In the genomic region with DNA sequence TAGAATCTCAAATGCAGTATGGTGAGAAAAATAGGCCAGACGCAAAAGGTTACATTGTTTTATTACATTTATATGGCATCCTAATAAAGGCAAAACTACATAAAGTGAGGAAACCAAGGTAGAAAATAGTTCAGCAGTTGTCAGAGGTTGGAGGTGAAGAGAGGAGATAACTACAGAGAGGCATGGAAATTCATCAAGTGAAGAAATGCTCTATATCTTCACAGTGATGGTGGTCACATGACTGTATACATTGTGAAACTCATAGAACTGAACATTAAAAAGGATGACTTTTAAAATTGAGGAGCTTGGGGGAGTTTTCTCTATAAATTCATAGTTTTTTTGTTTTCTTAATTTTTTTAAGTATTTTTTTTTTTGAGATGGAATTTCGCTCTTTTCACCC, we compare ENCODE assay signal across 1 cellular context.
TF ChIP-seq lines count a peak whose summit lies in the region.

No MANE protein-coding gene starts in this region.

TF ChIP-seq in K562, 482 proteins besides CTCF, POLR2A, EP300 and RAD21:
- TF ChIP-seq TARDBP (IDR thresholded peaks at IDR 0.05) (no peak), HIVEP1 (CRISPR knock-in tag; IDR thresholded peaks at IDR 0.05) (no peak), HMGXB4 (CRISPR knock-in tag; IDR thresholded peaks at IDR 0.05) (no peak), NFYB (IDR thresholded peaks at IDR 0.05; ENCODE audit: extremely low read depth, insufficient read length) (no peak), CREB5 (CRISPR knock-in tag; IDR thresholded peaks at IDR 0.05) (no peak), CEBPB (tag; IDR thresholded peaks at IDR 0.05) (peak; percentile 55), ZNF274 (IDR thresholded peaks at IDR 0.05; ENCODE audit: borderline replicate concordance, low read depth, low read length) (no peak), ZBTB26 (CRISPR knock-in tag; IDR thresholded peaks at IDR 0.05) (no peak), ZNF76 (CRISPR knock-in tag; IDR thresholded peaks at IDR 0.05; ENCODE audit: borderline replicate concordance) (no peak), THRAP3 (IDR thresholded peaks at IDR 0.05; ENCODE audit: borderline replicate concordance) (no peak), RAD51 (IDR thresholded peaks at IDR 0.05; ENCODE audit: borderline replicate concordance, low read depth) (peak; percentile 24; the same call in 1 of the 2 replicates), TFE3 (CRISPR knock-in tag; IDR thresholded peaks at IDR 0.05) (peak; percentile 90), CSDE1 (IDR thresholded peaks at IDR 0.05) (no peak), TOE1 (IDR thresholded peaks at IDR 0.05; ENCODE audit: borderline replicate concordance) (0 out of 2 replicates have a peak, but pooled peaks have one; percentile 32), TOE1 (CRISPR knock-in tag; IDR thresholded peaks at IDR 0.05; ENCODE audit: borderline replicate concordance, low read depth) (no peak)
TF ChIP-seq in K562: peak in this region for 4.
